ENCODE assay signal across 7 cellular contexts in the genomic region with DNA sequence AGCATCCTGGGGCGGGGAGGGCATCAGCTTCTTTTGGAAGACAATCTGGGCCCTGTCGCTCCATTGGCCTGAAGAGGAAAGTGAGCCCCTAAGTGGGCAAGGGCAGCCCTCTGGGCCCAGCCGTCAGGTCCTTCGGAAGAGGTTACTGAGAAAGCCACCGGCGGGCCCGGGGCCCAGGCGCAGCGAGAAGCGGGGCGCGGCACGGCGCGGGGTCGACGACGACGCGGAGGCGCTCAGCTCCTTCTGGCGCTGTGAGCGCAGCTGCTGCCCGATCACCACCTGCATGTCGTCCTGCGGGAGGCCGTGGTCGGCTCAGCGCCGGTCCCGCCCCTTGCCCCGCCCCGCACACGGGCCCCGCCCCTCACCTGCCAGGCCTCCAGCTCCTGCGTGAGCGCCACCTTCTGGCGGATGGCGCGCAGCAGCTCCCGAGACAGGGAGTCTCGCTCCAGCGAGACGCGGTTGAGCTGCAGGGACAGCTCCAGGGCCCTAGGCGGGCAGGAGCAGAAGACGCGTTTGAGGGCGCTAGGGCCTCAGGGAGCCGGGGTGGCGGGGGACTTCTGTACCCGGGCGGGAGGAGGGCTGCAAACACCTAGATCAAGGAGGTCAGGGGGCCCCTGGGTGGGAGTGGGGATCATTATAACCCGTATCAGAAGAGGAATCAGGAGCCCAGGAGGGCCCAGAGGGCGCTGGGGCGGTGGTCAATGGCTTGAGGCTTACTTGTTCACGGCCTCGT. TPM values are rescaled to one million over a fixed set of nuclear protein-coding genes. Genes with fewer than 3 reads are reported as not detected.
DNase-seq lines count a peak whose midpoint lies in the region; ATAC-seq and TF ChIP-seq lines count a peak whose summit lies in the region.

No MANE protein-coding gene starts in this region.

- H3K9me3 Mint-ChIP-seq in T-cell: no peaks in the 10 kb centered on the region

- WGBS in adrenal gland, 4 donors: 10 to 14% (median 12%) methylated on average over 22 to 58 of the region's 58 CpGs
- 27% methylated on average over 58 of the region's 58 CpGs for WGBS in right cardiac atrium

- H3K27me3 ChIP-seq in adrenal gland (peaks cover 21% of the 10 kb centered on the region), right cardiac atrium (ENCODE audit: control insufficient read depth, insufficient read depth) (no peaks in the 10 kb centered on the region), gastrocnemius medialis (peaks cover 31 to 41% (median 38%) of the 10 kb centered on the region in 3 donors)

- POLR2A ChIA-PET in T-cell (lab: Charles Lee): no interaction called here

- TF ChIP-seq CTCF in adrenal gland (IDR thresholded peaks at IDR 0.05) (peak; percentile 53 to 80 (median 71)), gastrocnemius medialis (IDR thresholded peaks at IDR 0.05 in 4 of 5, conservative IDR thresholded peaks at IDR 0.05 in 1 of 5) (peak; percentile 23 to 84 (median 77))

- peaks cover 22 to 28% of the 10 kb centered on the region in 2 donors for H3K27me3 Mint-ChIP-seq in T-cell

- peak overlapping the region in 1 of 3 donors; percentile 74 for H3K4me3 Mint-ChIP-seq in T-cell

- H3K4me1 Mint-ChIP-seq in T-cell: peaks cover 30 to 38% (median 37%) of the 10 kb centered on the region in 3 donors

- in situ Hi-C loops in gastrocnemius medialis (cut with MboI; ENCODE audit: low sequenced_read_pairs in 4 of 4): no loop called here

- ATAC-seq in GM18907 (IDR thresholded peaks at IDR 0.05; ENCODE audit: unreplicated experiment) (peak; percentile 33), T-cell (replicated peaks in 1 of 4) (peak; percentile 46 to 53 (median 48)), right cardiac atrium (peak; percentile 9 to 23), gastrocnemius medialis (peak; percentile 24 to 34), GM19463 (IDR thresholded peaks at IDR 0.05; ENCODE audit: unreplicated experiment) (no peak)

- no peaks in the 10 kb centered on the region for H3K9me3 ChIP-seq in adrenal gland (replicated peaks in 1 of 3)
- no peaks in the 10 kb centered on the region for H3K9me3 ChIP-seq in right cardiac atrium (ENCODE audit: control insufficient read depth, low read length)
- H3K9me3 ChIP-seq in gastrocnemius medialis: no peaks in the 10 kb centered on the region

- peaks cover 12% of the 10 kb centered on the region for H3K36me3 Mint-ChIP-seq in T-cell

- CTCF ChIA-PET in T-cell (lab: Charles Lee): interaction anchor here (0.6 to 1.8 kb wide), 20 partner anchors 8 to 1471 kb away, joined by 3 to 29 read pairs (median 5); a partner anchor contains a TSS

- intact Hi-C loops in adrenal gland (cut with DNase I) (loop anchor here in 1 of 2 donors (2.0 kb wide), 1 partner anchor 25 kb away; no protein-coding TSS in a partner anchor), right cardiac atrium (cut with DNase I) (no loop called here), gastrocnemius medialis (cut with DNase I; ENCODE audit: low total_unique reads) (loop anchor here (1.0 kb wide), 1 partner anchor 25 kb away; no protein-coding TSS in a partner anchor)

- H3K4me3 ChIP-seq in adrenal gland (peak overlapping the region in 1 of 4 donors; percentile 12), right cardiac atrium (ENCODE audit: low read length) (no peak overlapping the region), gastrocnemius medialis (no peak overlapping the region)

- DNase-seq in NCI-H1092 treated with DMSO at 0.1 percent for 48 hours (lab: John Stamatoyannopoulos, UW): peak; percentile 75
- peak; percentile 64 to 91 (median 79) for DNase-seq in T-cell
- DNase-seq in adrenal gland: peak; percentile 84 to 92 (median 89)
- DNase-seq in right cardiac atrium: peak; percentile 74 to 93 (median 92)
- peak; percentile 50 to 74 for DNase-seq in gastrocnemius medialis

- H3K27ac Mint-ChIP-seq in T-cell: no peak overlapping the region

- H3K27ac ChIP-seq in adrenal gland (no peak overlapping the region), right cardiac atrium (ENCODE audit: low read length) (no peak overlapping the region), gastrocnemius medialis (peak overlapping the region in 1 of 4 donors; percentile 25)

- TF ChIP-seq POLR2A in adrenal gland (IDR thresholded peaks at IDR 0.05): peak in 1 of 2 donors; percentile 22
- no peak for TF ChIP-seq POLR2A in gastrocnemius medialis (IDR thresholded peaks at IDR 0.05)

- peaks cover 4 to 29% of the 10 kb centered on the region in 2 donors for H3K4me1 ChIP-seq in adrenal gland (replicated peaks in 1 of 2)
- peaks cover 1% of the 10 kb centered on the region for H3K4me1 ChIP-seq in right cardiac atrium (ENCODE audit: control insufficient read depth, insufficient read depth, low read length)
- peaks cover 14 to 28% of the 10 kb centered on the region in 2 donors for H3K4me1 ChIP-seq in gastrocnemius medialis

- H3K36me3 ChIP-seq in adrenal gland (replicated peaks in 1 of 2) (peaks cover 0 to 16% of the 10 kb centered on the region in 2 donors), gastrocnemius medialis (peaks cover 0 to 19% of the 10 kb centered on the region in 2 donors)

RNA-seq across cellular contexts. Expression of a gene that starts 4.3 kb away (rescaled TPM):
- total RNA-seq in T-cell (10 to 100 TPM; 23.7 to 32.8 (median 31.7) TPM), adrenal gland (10 to 100 TPM; 14.9 to 24.3 (median 18.7) TPM), right cardiac atrium (10 to 100 TPM; 11.1 to 13.7 (median 13.0) TPM), gastrocnemius medialis (10 to 100 TPM; 15.0 to 31.1 (median 21.5) TPM)
- polyA plus RNA-seq in adrenal gland (100 to 1,000 TPM in 1 of 3 donors, 10 to 100 TPM in 1, 1 to 10 TPM in 1; 9.0 to 107 (median 78.6) TPM), right cardiac atrium (13.1 TPM)

RNA-seq across cellular contexts. Expression of a gene that starts 4.4 kb away (rescaled TPM):
- total RNA-seq in T-cell: 10 to 100 TPM; 11.4 to 25.9 (median 22.3) TPM
- total RNA-seq in adrenal gland: 100 to 1,000 TPM in 1 of 8 donors, 10 to 100 TPM in 7; 51.3 to 138 (median 63.5) TPM
- polyA plus RNA-seq in adrenal gland: 100 to 1,000 TPM in 2 of 3 donors, 10 to 100 TPM in 1; 29.7 to 609 (median 462) TPM
- 10 to 100 TPM; 43.7 to 80.5 (median 64.6) TPM for total RNA-seq in right cardiac atrium
- polyA plus RNA-seq in right cardiac atrium: 122 TPM
- total RNA-seq in gastrocnemius medialis: 100 to 1,000 TPM in 1 of 4 donors, 10 to 100 TPM in 3; 41.8 to 124 (median 66.9) TPM

RNA-seq across cellular contexts. Expression of a gene that starts 8.0 kb away (rescaled TPM):
- total RNA-seq in T-cell (1 to 10 TPM in 4 of 5 donors, under 1 TPM in 1; 0.43 to 3.7 (median 2.5) TPM), adrenal gland (100 to 1,000 TPM in 2 of 8 donors, 10 to 100 TPM in 5, 1 to 10 TPM in 1; 8.8 to 175 (median 42.6) TPM), right cardiac atrium (10 to 100 TPM; 13.8 to 50.8 (median 28.0) TPM), gastrocnemius medialis (100 to 1,000 TPM in 2 of 4 donors, 10 to 100 TPM in 2; 34.0 to 161 (median 85.5) TPM)
- polyA plus RNA-seq in adrenal gland (100 to 1,000 TPM in 1 of 3 donors, 10 to 100 TPM in 2; 41.8 to 124 (median 60.9) TPM), right cardiac atrium (94.7 TPM)

RNA-seq across cellular contexts. Expression of a gene that starts 8.6 kb away (rescaled TPM):
- total RNA-seq in T-cell (under 1 TPM in 3 of 5 donors, not detected in 2; 0.13 to 0.16 (median 0.15) TPM), adrenal gland (under 1 TPM in 2 of 8 donors, not detected in 6; 0.14 to 0.31 TPM), right cardiac atrium (not detected), gastrocnemius medialis (under 1 TPM in 1 of 4 donors, not detected in 3; 0.32 TPM)
- polyA plus RNA-seq in adrenal gland (under 1 TPM in 2 of 3 donors, not detected in 1; 0.20 to 0.24 TPM), right cardiac atrium (not detected)

RNA-seq across cellular contexts. Expression of a gene that starts 10.2 kb away (rescaled TPM):
- total RNA-seq in T-cell: 1 to 10 TPM in 1 of 5 donors, under 1 TPM in 2, not detected in 2; 0.30 to 1.1 (median 0.85) TPM
- under 1 TPM in 2 of 8 donors, not detected in 6; 0.46 to 0.47 TPM for total RNA-seq in adrenal gland
- not detected for polyA plus RNA-seq in adrenal gland
- total RNA-seq in right cardiac atrium: not detected
- polyA plus RNA-seq in right cardiac atrium: not detected
- under 1 TPM in 1 of 4 donors, not detected in 3; 0.55 TPM for total RNA-seq in gastrocnemius medialis
